ENCODE assay signal across 8 cellular contexts in the genomic region with DNA sequence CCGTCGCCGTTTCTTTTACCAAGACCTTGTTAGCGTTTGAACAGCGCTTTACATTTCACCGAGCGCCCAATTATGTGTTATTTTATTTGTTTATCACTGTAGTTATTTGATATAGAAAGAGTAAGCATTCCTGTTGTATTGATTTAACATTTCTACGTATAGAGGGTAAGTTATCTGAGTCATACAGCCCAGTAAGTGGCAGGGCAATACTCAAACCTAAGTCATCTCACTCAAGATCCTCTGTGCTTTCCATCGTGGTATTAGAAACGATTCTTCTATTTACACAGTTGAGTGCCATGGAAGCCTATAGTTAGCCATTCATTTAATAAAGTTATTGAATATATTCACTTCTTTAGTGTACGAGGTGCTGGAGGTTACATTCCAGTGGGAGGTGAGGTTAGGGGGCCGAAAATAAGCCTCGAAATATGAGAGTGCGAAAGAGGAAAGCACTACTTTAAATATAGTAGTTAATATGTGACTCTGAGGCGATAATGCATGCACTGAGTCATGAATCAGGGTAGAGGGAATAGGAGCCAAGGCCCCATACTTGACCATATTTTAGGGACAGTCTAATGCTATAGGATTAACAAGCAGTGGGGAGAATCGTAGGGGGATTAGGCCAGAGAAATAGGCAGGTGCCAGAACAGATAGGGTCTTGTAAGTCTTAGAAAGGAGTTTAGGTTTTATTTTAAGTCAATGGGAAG. TPM values are rescaled to one million over a fixed set of nuclear protein-coding genes. Genes with fewer than 3 reads are reported as not detected.
DNase-seq lines count a peak whose midpoint lies in the region; ATAC-seq and TF ChIP-seq lines count a peak whose summit lies in the region.

No MANE protein-coding gene starts in this region.

- intact Hi-C loops in head of caudate nucleus (cut with DNase I): no loop called here

- no peaks in the 10 kb centered on the region for H3K27me3 Mint-ChIP-seq in naive B cell

- H3K4me3 Mint-ChIP-seq in naive B cell: peak overlapping the region; percentile 87 to 99 (median 97)

- H3K9me3 Mint-ChIP-seq in naive B cell: no peaks in the 10 kb centered on the region

- peak overlapping the region; percentile 71; the same call in 1 of the 2 replicates for H3K27ac ChIP-seq in KMS-11

- H3K4me1 Mint-ChIP-seq in naive B cell: peaks cover 21 to 34% (median 23%) of the 10 kb centered on the region in 3 donors

- H3K36me3 Mint-ChIP-seq in naive B cell: peaks cover 0 to 3% of the 10 kb centered on the region in 2 donors

- H3K27me3 ChIP-seq in BE2C (no peaks in the 10 kb centered on the region), KMS-11 (ENCODE audit: insufficient read depth, low read depth) (no peaks in the 10 kb centered on the region)

- peak overlapping the region; percentile 95 for H3K4me2 ChIP-seq in KMS-11

- peaks cover 43% of the 10 kb centered on the region for H3K79me2 ChIP-seq in KMS-11 (ENCODE audit: insufficient read depth, low read depth)

- H4K20me1 ChIP-seq in KMS-11 (ENCODE audit: insufficient read depth): no peaks in the 10 kb centered on the region

- no peaks in the 10 kb centered on the region for H3K9me3 ChIP-seq in BE2C

- H3K9ac ChIP-seq in KMS-11: peak overlapping the region; percentile 73

- H3K4me1 ChIP-seq in BE2C (no peaks in the 10 kb centered on the region), KMS-11 (ENCODE audit: low read depth, poor library complexity, severe bottlenecking) (peaks cover 25% of the 10 kb centered on the region)

- H2AFZ ChIP-seq in KMS-11 (ENCODE audit: low read depth): peak overlapping the region; percentile 79; the same call in 1 of the 2 replicates

- ATAC-seq in naive B cell (ENCODE audit: low read depth in 2 of 2) (no peak), HG03432 (IDR thresholded peaks at IDR 0.05; ENCODE audit: unreplicated experiment) (no peak), HG02885 (IDR thresholded peaks at IDR 0.05; ENCODE audit: poor library complexity, unreplicated experiment) (no peak)

- TF ChIP-seq CTCF in BE2C (IDR thresholded peaks at IDR 0.05; ENCODE audit: low read depth, low read length) (no peak), KMS-11 (conservative IDR thresholded peaks at IDR 0.05; ENCODE audit: low read depth, low read length) (no peak), cardiac fibroblast (IDR thresholded peaks at IDR 0.05; ENCODE audit: low read depth, low read length) (no peak)

- DNase-seq in BE2C (no peak), cardiac fibroblast (ENCODE audit: low read depth in 2 of 2) (peak in 1 of 2 donors; percentile 12), naive B cell (no peak), head of caudate nucleus (no peak)
- no peak for DNase-seq in activated effector memory CD4-positive, alpha-beta T cell treated with Interleukin-2 at 50 U/mL for 16 hours

- H3K27ac Mint-ChIP-seq in naive B cell: peak overlapping the region in 4 of 6 donors; percentile 28 to 98 (median 96)

- H3K36me3 ChIP-seq in BE2C (peaks cover 20% of the 10 kb centered on the region), KMS-11 (ENCODE audit: insufficient read depth) (no peaks in the 10 kb centered on the region; the same call in 1 of the 2 replicates)

- H3K4me3 ChIP-seq in BE2C (ENCODE audit: low read depth, low read length) (peak overlapping the region; percentile 96), KMS-11 (IDR thresholded peaks at IDR 0.05; ENCODE audit: insufficient read depth, low read depth, low read length) (no peak overlapping the region), cardiac fibroblast (replicated peaks in 1 of 2; ENCODE audit: low read depth in 2 of 2, low read length in 2 of 2) (peak overlapping the region; percentile 63 to 93)

RNA-seq across cellular contexts. Expression of a gene that starts 0.6 kb away (rescaled TPM):
- polyA plus RNA-seq in BE2C (2012; ENCODE audit: insufficient read depth, insufficient read length, low read depth): 5.7 TPM
- 10 to 100 TPM in 4 of 6 donors, 1 to 10 TPM in 2; 7.9 to 33.7 (median 11.3) TPM for polyA plus RNA-seq in naive B cell (ENCODE audit: low read depth in 6 of 6)

RNA-seq across cellular contexts. Expression of a gene that starts 22.7 kb away (rescaled TPM):
- 30.5 TPM for polyA plus RNA-seq in BE2C (2012; ENCODE audit: insufficient read depth, insufficient read length, low read depth)
- 10 to 100 TPM; 32.1 to 49.4 (median 43.1) TPM for polyA plus RNA-seq in naive B cell (ENCODE audit: low read depth in 6 of 6)
